ENCODE assay signal across 21 cellular contexts in genomic region chr16:35689764-35690163, GRCh38.
DNase-seq lines count a peak whose midpoint lies in the region; ATAC-seq and TF ChIP-seq lines count a peak whose summit lies in the region.
"Had no signal": no experiment of that assay in that cellular context is flagged by ENCODE, and none has a peak within 500 bp of the region (broad histone marks: within the 10 kb centered on the region; RNA-seq: fewer than 3 reads in every experiment).

No MANE protein-coding gene starts in this region.

- H3K27me3 ChIP-seq in RWPE2 (ENCODE audit: insufficient read depth, poor library complexity, severe bottlenecking) = no peaks in the 10 kb centered on the region
- H3K27me3 ChIP-seq: BLaER1 had no signal

- H3K36me3 Mint-ChIP-seq in osteocyte (ENCODE audit: unreplicated experiment) = no peaks in the 10 kb centered on the region
- H3K36me3 Mint-ChIP-seq in activated T-cell treated with anti-CD3 and anti-CD28 coated beads, Interleukin-2, amount 50 U/mL, for 24 hours (ENCODE audit: low read depth) = no peaks in the 10 kb centered on the region

- H3K9me3 ChIP-seq in RWPE2 (ENCODE audit: severe bottlenecking) = peaks cover 2% of the 10 kb centered on the region

- no peak for TF ChIP-seq CTCF in RWPE2 (IDR thresholded peaks at IDR 0.05; ENCODE audit: poor library complexity, severe bottlenecking)
- TF ChIP-seq CTCF in osteocyte (IDR thresholded peaks at IDR 0.05) = no peak

- no peak overlapping the region for H3K27ac ChIP-seq in RWPE2 (ENCODE audit: poor library complexity, severe bottlenecking)
- H3K27ac ChIP-seq: 22Rv1, BLaER1, C4-2B, GM23248 had no signal

- no peak overlapping the region for H3K27ac Mint-ChIP-seq in osteocyte (ENCODE audit: unreplicated experiment)
- H3K27ac Mint-ChIP-seq in activated T-cell treated with anti-CD3 and anti-CD28 coated beads, Interleukin-2, amount 50 U/mL, for 24 hours = no peak overlapping the region
- H3K27ac Mint-ChIP-seq: B cell; CD4-positive, alpha-beta T cell; CD8-positive, alpha-beta memory T cell had no signal

- H3K4me3 Mint-ChIP-seq in osteocyte (ENCODE audit: unreplicated experiment) = no peak overlapping the region
- no peak overlapping the region for H3K4me3 Mint-ChIP-seq in activated T-cell treated with anti-CD3 and anti-CD28 coated beads, Interleukin-2, amount 50 U/mL, for 24 hours
- H3K4me3 Mint-ChIP-seq: B cell; CD4-positive, alpha-beta T cell; CD8-positive, alpha-beta memory T cell had no signal

- H3K4me1 ChIP-seq in RWPE2 (ENCODE audit: insufficient read depth, poor library complexity, severe bottlenecking) = no peaks in the 10 kb centered on the region
- H3K4me1 ChIP-seq: BLaER1 had no signal

- peak; percentile 4 for DNase-seq in activated CD8-positive, alpha-beta memory T cell treated with anti-CD3 and anti-CD28 coated beads for 24 hours
- no peak for DNase-seq in activated CD8-positive, alpha-beta memory T cell treated with anti-CD3 and anti-CD28 coated beads, Interleukin-2, amount 50 U/mL, for 4 hours
- DNase-seq in RWPE2 (ENCODE audit: low spot score) = peak; percentile 8
- peak; percentile 6 for DNase-seq in left lobe of liver (ENCODE audit: low spot score)
- DNase-seq in osteocyte (ENCODE audit: extremely low spot score, unreplicated experiment) = peak; percentile 44
- DNase-seq in activated T-cell treated with anti-CD3 and anti-CD28 coated beads, Interleukin-2, amount 50 U/mL, for 24 hours = no peak
- DNase-seq in G401 (ENCODE audit: low spot score) = no peak
- DNase-seq: CD4-positive, alpha-beta T cell; CD8-positive, alpha-beta memory T cell; DMS 273 treated with DMSO at 0.1 percent for 48 hours; DMS79; EL; GF-D8; GM23248; H7; HCEC 1CT had no signal

- H3K9me3 Mint-ChIP-seq in osteocyte (ENCODE audit: unreplicated experiment) = peaks cover 92% of the 10 kb centered on the region
- peaks cover 67% of the 10 kb centered on the region for H3K9me3 Mint-ChIP-seq in activated T-cell treated with anti-CD3 and anti-CD28 coated beads, Interleukin-2, amount 50 U/mL, for 24 hours

- no peaks in the 10 kb centered on the region for H3K4me1 Mint-ChIP-seq in osteocyte (ENCODE audit: unreplicated experiment)
- no peaks in the 10 kb centered on the region for H3K4me1 Mint-ChIP-seq in activated T-cell treated with anti-CD3 and anti-CD28 coated beads, Interleukin-2, amount 50 U/mL, for 24 hours (ENCODE audit: low read depth)
- H3K4me1 Mint-ChIP-seq: B cell; CD8-positive, alpha-beta memory T cell had no signal

- in situ Hi-C loops in G401 (cut with HindIII; ENCODE audit: low sequenced_read_pairs) = no loop called here

- H3K36me3 ChIP-seq in RWPE2 (ENCODE audit: low read depth) = no peaks in the 10 kb centered on the region
- H3K36me3 ChIP-seq: BLaER1 had no signal

- ATAC-seq in RWPE2 (ENCODE audit: low read depth) = no peak
- no peak for ATAC-seq in left lobe of liver
- no peak for ATAC-seq in GM21367 (IDR thresholded peaks at IDR 0.05; ENCODE audit: unreplicated experiment)

- H3K4me3 ChIP-seq in RWPE2 (ENCODE audit: severe bottlenecking) = no peak overlapping the region
- H3K4me3 ChIP-seq: BLaER1, GM23248 had no signal

- no peaks in the 10 kb centered on the region for H3K27me3 Mint-ChIP-seq in osteocyte (ENCODE audit: unreplicated experiment)
- no peaks in the 10 kb centered on the region for H3K27me3 Mint-ChIP-seq in activated T-cell treated with anti-CD3 and anti-CD28 coated beads, Interleukin-2, amount 50 U/mL, for 24 hours
- H3K27me3 Mint-ChIP-seq: B cell; CD4-positive, alpha-beta T cell; CD8-positive, alpha-beta memory T cell had no signal

Comparison
In these comparisons a context has a peak if more than half of its experiments do, and no peak if none do; other contexts are left out.
1. DNase-seq: peak in activated CD8-positive, alpha-beta memory T cell treated with anti-CD3 and anti-CD28 coated beads for 24 hours (single experiment), RWPE2 (single experiment), left lobe of liver (single experiment) and osteocyte (single experiment); none in activated CD8-positive, alpha-beta memory T cell treated with anti-CD3 and anti-CD28 coated beads, Interleukin-2, amount 50 U/mL, for 4 hours (single experiment), activated T-cell treated with anti-CD3 and anti-CD28 coated beads, Interleukin-2, amount 50 U/mL, for 24 hours (single experiment) and G401 (single experiment).